Comparison of ENCODE assay signal across 11 cellular contexts in the genomic region with DNA sequence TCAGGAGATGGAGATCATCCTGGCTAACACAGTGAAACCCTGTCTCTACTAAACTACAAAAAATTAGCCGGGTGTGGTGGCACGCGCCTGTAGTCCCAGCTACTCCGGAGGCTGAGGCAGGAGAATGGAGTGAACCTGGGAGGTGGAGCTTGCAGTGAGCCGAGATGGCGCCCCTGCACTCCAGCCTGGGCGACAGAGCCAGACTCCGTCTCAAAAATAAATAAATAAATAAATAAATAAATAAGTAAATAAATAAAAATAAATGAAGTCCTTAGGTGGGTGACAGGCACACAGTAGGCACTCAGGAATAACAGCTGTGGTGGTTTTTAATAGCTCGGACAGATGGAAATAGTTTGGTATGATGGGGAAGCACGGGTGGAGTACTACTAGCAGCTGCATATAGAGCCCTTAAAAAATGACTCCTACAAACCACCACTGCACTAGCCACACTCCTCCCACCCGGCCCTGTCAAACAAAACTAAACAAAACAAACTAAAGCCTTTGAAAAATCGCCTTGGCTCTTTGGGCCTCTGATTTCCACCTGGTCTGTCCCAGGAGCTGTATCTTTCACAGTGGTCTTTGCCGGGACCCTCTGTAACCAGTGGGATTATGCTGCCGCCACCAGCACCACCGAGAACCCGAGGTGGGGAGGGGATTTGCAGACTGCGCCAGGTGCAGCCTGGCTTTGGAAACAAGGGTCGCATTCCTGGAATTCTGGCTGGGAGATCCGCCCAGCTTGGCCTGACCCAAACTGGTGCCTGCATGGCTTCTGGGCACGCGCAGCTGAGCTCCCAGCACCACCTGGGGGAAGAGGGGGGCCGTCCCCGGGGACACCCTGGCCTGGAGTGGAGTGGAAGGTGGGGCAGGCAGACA. TPM values are rescaled to one million over a fixed set of nuclear protein-coding genes. Genes with fewer than 3 reads are reported as not detected.
A peak's percentile ranks its signal among the peaks of the same experiment; 100 is the strongest.
DNase-seq lines count a peak whose midpoint lies in the region; ATAC-seq, FAIRE-seq and TF ChIP-seq lines count a peak whose summit lies in the region.
"Had no signal": no experiment of that assay in that cellular context is flagged by ENCODE, and none has a peak within 500 bp of the region (broad histone marks: within the 10 kb centered on the region; RNA-seq: fewer than 3 reads in every experiment).

No MANE protein-coding gene starts in this region.

- no peak for TF ChIP-seq POLR2A in H54 (IDR thresholded peaks at IDR 0.05; ENCODE audit: low read depth, low read length)

- H3K27ac ChIP-seq in SJCRH30, result peak overlapping the region; percentile 92

- ATAC-seq in GM18909 (IDR thresholded peaks at IDR 0.05; ENCODE audit: poor library complexity, unreplicated experiment), result no peak

- no peaks in the 10 kb centered on the region for H3K27me3 ChIP-seq in SJCRH30

- no peak for FAIRE-seq in H54 (lab: Jason Lieb, UNC)

- DNase-seq in H54 (ENCODE audit: insufficient read length, low spot score), result peak; percentile 51
- peak; percentile 90 to 94 for DNase-seq in SJCRH30
- peak; percentile 41 for DNase-seq in hepatic stellate cell (ENCODE audit: low spot score)
- DNase-seq in retina, result peak; percentile 13
- no peak for DNase-seq in foreskin melanocyte
- no peak for DNase-seq in stimulated activated CD4-positive, alpha-beta T cell treated with anti-CD3 and anti-CD28 coated beads, Interleukin-4, amount 100 ng/mL, for 4 hours
- no peak for DNase-seq in stimulated activated CD8-positive, alpha-beta memory T cell treated with anti-CD3 and anti-CD28 coated beads, Interleukin-4, amount 100 ng/mL, for 48 hours
- DNase-seq: cortex of kidney, naive B cell, NCI-H146 had no signal

- no peaks in the 10 kb centered on the region for H3K36me3 ChIP-seq in SJCRH30

- no peaks in the 10 kb centered on the region for H3K9me3 ChIP-seq in SJCRH30 (replicated peaks)

- H3K4me1 ChIP-seq in SJCRH30, result peaks cover 36% of the 10 kb centered on the region

- H3K4me3 ChIP-seq in SJCRH30, result no peak overlapping the region

RNA-seq across cellular contexts. Expression of a gene that starts 5.1 kb away (rescaled TPM):
- total RNA-seq in SJCRH30 (2014; rRNA removed; shearing (Covaris generic)), result 76.4 and 84.9 TPM in 2 replicates

RNA-seq across cellular contexts. Expression of a gene that starts 33.6 kb away (rescaled TPM):
- total RNA-seq in SJCRH30 (2014; rRNA removed; shearing (Covaris generic)), result not detected in 2 replicates

Comparison
In these comparisons a context has a peak if more than half of its experiments do, and no peak if none do; other contexts are left out.
1. DNase-seq: peak in H54 (single experiment), SJCRH30 (2 of 2), hepatic stellate cell (single experiment) and retina (single experiment); none in foreskin melanocyte (single experiment), stimulated activated CD4-positive, alpha-beta T cell treated with anti-CD3 and anti-CD28 coated beads, Interleukin-4, amount 100 ng/mL, for 4 hours (0 of 2) and stimulated activated CD8-positive, alpha-beta memory T cell treated with anti-CD3 and anti-CD28 coated beads, Interleukin-4, amount 100 ng/mL, for 48 hours (single experiment).